8 cellular contexts compared by ENCODE assay signal in genomic region chr9:34522971-34523797, GRCh38. TPM values are rescaled to one million over a fixed set of nuclear protein-coding genes. Genes with fewer than 3 reads are reported as not detected.
DNase-seq lines count a peak whose midpoint lies in the region; ATAC-seq, FAIRE-seq and TF ChIP-seq lines count a peak whose summit lies in the region.

Gene ENHO, minus strand, starts transcription at chr9:34522990. Its CDS starts 1,295 bp downstream, at chr9:34521695.

- H3K27ac ChIP-seq in left lung: no peak within 1 kb of the TSS

- no peaks in the 10 kb centered on the region for H3K9me3 ChIP-seq in left lung

- no peaks in the 10 kb centered on the region for H3K36me3 ChIP-seq in left lung

- no peak for FAIRE-seq in GM19239 (lab: Jason Lieb, UNC)

- peak; percentile 55 for DNase-seq in AG09319 (ENCODE audit: extremely low read depth, low read depth)
- DNase-seq in GM19239 (ENCODE audit: insufficient read length, low spot score): peak; percentile 82
- peak; percentile 32 for DNase-seq in NCI-H524 treated with DMSO at 0.1 percent for 48 hours (lab: John Stamatoyannopoulos, UW)
- DNase-seq in activated CD4-positive, alpha-beta T cell treated with anti-CD3 and anti-CD28 coated beads, Interleukin-2, amount 50 U/mL, for 24 hours (ENCODE audit: low read depth in 1 of 2, low spot score in 1 of 2): peak; percentile 82
- peak; percentile 69 for DNase-seq in dedifferentiated amniotic fluid mesenchymal stem cell (ENCODE audit: extremely low spot score)
- DNase-seq in left lung: peak; percentile 86 to 97
- DNase-seq in stimulated activated CD4-positive, alpha-beta T cell treated with anti-CD3 and anti-CD28 coated beads, Interleukin-1b, Interleukin-23, amount 100 ng/mL, for 48 hours: peak; percentile 88

- ATAC-seq in HG03432 (IDR thresholded peaks at IDR 0.05; ENCODE audit: unreplicated experiment) (peak; percentile 90), left lung (peak; percentile 99)

- intact Hi-C loops in left lung (cut with DNase I): no loop called here

- TF ChIP-seq CTCF in AG09319 (IDR thresholded peaks at IDR 0.05; ENCODE audit: low read depth, low read length) (no peak), left lung (IDR thresholded peaks at IDR 0.05) (no peak)

- peaks cover 0 to 36% of the 10 kb centered on the region in 2 donors for H3K27me3 ChIP-seq in left lung

- peak within 1 kb of the TSS; percentile 28 to 30 for H3K4me3 ChIP-seq in left lung

- H3K4me1 ChIP-seq in left lung: peaks cover 0 to 10% of the 10 kb centered on the region in 2 donors

RNA-seq across cellular contexts. Expression of gene ENHO, which starts in this region (rescaled TPM):
- under 1 TPM; 0.26 to 0.61 TPM for total RNA-seq in left lung

Comparison
In these comparisons a context has a peak if more than half of its experiments do, and no peak if none do; other contexts are left out.
1. Peak in DNase-seq, ATAC-seq and H3K4me3 ChIP-seq in left lung; RNA of the gene not detected or under 1 TPM.
2. DNase-seq: peak in every context shown above with its lines; median percentile 92 in left lung; 88 in stimulated activated CD4-positive, alpha-beta T cell treated with anti-CD3 and anti-CD28 coated beads, Interleukin-1b, Interleukin-23, amount 100 ng/mL, for 48 hours; 82 in GM19239; 82 in activated CD4-positive, alpha-beta T cell treated with anti-CD3 and anti-CD28 coated beads, Interleukin-2, amount 50 U/mL, for 24 hours; 69 in dedifferentiated amniotic fluid mesenchymal stem cell; 55 in AG09319; 32 in NCI-H524 treated with DMSO at 0.1 percent for 48 hours.